23 cellular contexts compared by ENCODE assay signal in the genomic region with DNA sequence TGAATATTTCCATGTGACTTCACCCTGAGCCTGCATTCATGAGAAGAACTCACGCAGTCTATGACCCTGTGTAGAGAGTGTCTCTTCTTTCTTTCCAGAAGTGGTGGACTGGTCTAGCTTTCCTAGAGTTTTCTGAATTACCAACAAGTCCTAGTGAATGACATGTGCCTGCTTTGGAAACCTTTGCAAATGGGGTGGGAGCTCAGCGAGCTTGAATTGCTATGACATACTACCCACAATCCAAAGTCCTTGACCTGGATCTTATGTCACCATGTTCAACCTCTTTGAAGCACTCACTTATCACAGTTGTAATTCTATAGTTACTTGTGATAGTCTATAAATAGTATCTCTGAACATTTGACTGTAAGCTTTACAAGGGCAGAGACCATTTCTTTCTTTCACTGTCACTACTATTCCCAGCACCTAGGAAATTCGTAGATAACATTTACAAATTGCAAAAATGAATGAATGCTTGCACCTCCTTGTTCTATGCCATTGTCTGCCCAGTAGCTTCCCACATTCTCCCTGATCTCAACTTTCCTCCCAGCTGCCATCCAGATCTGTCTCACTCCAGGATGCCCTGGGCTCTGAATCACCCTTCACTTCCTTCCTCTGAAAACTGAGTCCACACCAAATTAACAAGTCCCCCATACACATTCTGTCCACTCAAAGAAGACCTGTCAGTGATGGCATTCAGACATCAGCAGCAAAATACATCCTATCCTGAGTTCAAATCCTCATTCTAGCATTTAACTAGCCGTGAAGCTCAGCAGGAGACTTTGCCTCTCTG.
DNase-seq lines count a peak whose midpoint lies in the region; ATAC-seq and TF ChIP-seq lines count a peak whose summit lies in the region.
"Had no signal": no experiment of that assay in that cellular context is flagged by ENCODE, and none has a peak within 500 bp of the region (broad histone marks: within the 10 kb centered on the region; RNA-seq: fewer than 3 reads in every experiment).

No MANE protein-coding gene starts in this region.

- peak; percentile 6 for DNase-seq in HCEC 1CT
- DNase-seq in foreskin fibroblast = peak; percentile 7 to 61
- no peak for DNase-seq in sciatic nerve (ENCODE audit: low spot score)
- DNase-seq in tibial nerve (ENCODE audit: low spot score in 2 of 2) = no peak
- DNase-seq in AG20443 (ENCODE audit: low spot score) = no peak
- no peak for DNase-seq in Right ventricle myocardium superior
- DNase-seq: CD4-positive, CD25-positive, alpha-beta regulatory T cell; EL; MM.1S; NCI-H1048; NCI-H1436; NCI-H187 treated with DMSO at 0.1 percent for 48 hours; NCI-H2107; NCI-H2227 treated with DMSO at 0.1 percent for 48 hours; NCI-H510A treated with DMSO at 0.1 percent for 48 hours; NCI-H774; NK-92 treated with Interleukin-12 subunit alpha and Interleukin-12 subunit beta, amount 100 ng/mL, for 24 hours; SIG-M5; SK-N-SH had no signal

- TF ChIP-seq POLR2A in tibial nerve (IDR thresholded peaks at IDR 0.05) = no peak

- no peaks in the 10 kb centered on the region for H3K9me2 ChIP-seq in Loucy (replicated peaks; ENCODE audit: low read depth, low read length)
- H3K9me2 ChIP-seq: SK-N-SH had no signal

- no peak overlapping the region; the same call in 1 of the 2 replicates for H2AFZ ChIP-seq in Loucy (ENCODE audit: low read length)

- no peaks in the 10 kb centered on the region for H4K20me1 ChIP-seq in Loucy (ENCODE audit: insufficient read depth, low read length, poor library complexity, severe bottlenecking)

- H3K9ac ChIP-seq in Loucy (ENCODE audit: low read depth, low read length, poor library complexity, severe bottlenecking) = no peak overlapping the region
- H3K9ac ChIP-seq: SK-N-SH had no signal

- peak overlapping the region; percentile 4 for H3K4me2 ChIP-seq in Loucy (ENCODE audit: low read depth, low read length, poor library complexity, severe bottlenecking)
- H3K4me2 ChIP-seq: A549, SK-N-SH had no signal

- H3K9me3 ChIP-seq in Loucy (ENCODE audit: insufficient read depth, low read depth, low read length) (no peaks in the 10 kb centered on the region), tibial nerve (no peaks in the 10 kb centered on the region)
- H3K9me3 ChIP-seq: A549, HAP-1, SK-N-SH had no signal

- no peak for TF ChIP-seq CTCF in Loucy (conservative IDR thresholded peaks at IDR 0.05; ENCODE audit: low read length)
- no peak for TF ChIP-seq CTCF in foreskin fibroblast (IDR thresholded peaks at IDR 0.05; ENCODE audit: low read depth, low read length)
- no peak for TF ChIP-seq CTCF in tibial nerve (IDR thresholded peaks at IDR 0.05)

- 72 to 76% methylated on average over 4 of the region's 4 CpGs for WGBS in tibial nerve, 2 donors

- peak; percentile 63 for ATAC-seq in sciatic nerve
- ATAC-seq in Right ventricle myocardium superior (ENCODE audit: poor library complexity) = no peak
- ATAC-seq: A549 had no signal

- H3K79me2 ChIP-seq in Loucy (ENCODE audit: insufficient read depth, low read length) = no peaks in the 10 kb centered on the region

- H3K36me3 ChIP-seq in Loucy (ENCODE audit: insufficient read depth, low read length) (no peaks in the 10 kb centered on the region), tibial nerve (no peaks in the 10 kb centered on the region)
- H3K36me3 ChIP-seq: HAP-1 had no signal

- TF ChIP-seq EP300 in tibial nerve (IDR thresholded peaks at IDR 0.05) = no peak

- H3K27ac ChIP-seq in tibial nerve = no peak overlapping the region
- H3K27ac ChIP-seq: A549, RWPE1 had no signal

- peaks cover 73% of the 10 kb centered on the region for H3K4me1 ChIP-seq in Loucy (ENCODE audit: insufficient read depth, low read length, poor library complexity, severe bottlenecking)
- peaks cover 0 to 26% (median 5%) of the 10 kb centered on the region in 4 donors for H3K4me1 ChIP-seq in tibial nerve
- H3K4me1 ChIP-seq: A549, HAP-1 had no signal

- intact Hi-C loops in sciatic nerve (cut with DNase I) (no loop called here), Right ventricle myocardium superior (cut with DNase I) (no loop called here)

- H3K27me3 ChIP-seq in Loucy (ENCODE audit: insufficient read depth, low read length, poor library complexity, severe bottlenecking) (no peaks in the 10 kb centered on the region), tibial nerve (no peaks in the 10 kb centered on the region)

- H3K4me3 ChIP-seq in Loucy (ENCODE audit: low read length, poor library complexity, severe bottlenecking) (no peak overlapping the region), foreskin fibroblast (ENCODE audit: low read depth in 1 of 2, low read length in 2 of 2) (no peak overlapping the region), tibial nerve (no peak overlapping the region)
- H3K4me3 ChIP-seq: A549, HAP-1 had no signal

- no peaks in the 10 kb centered on the region for H3F3A ChIP-seq in Loucy (ENCODE audit: low read depth)

Comparison
In these comparisons a context has a peak if more than half of its experiments do, and no peak if none do; other contexts are left out.
1. DNase-seq: peak in HCEC 1CT (single experiment) and foreskin fibroblast (2 of 2); none in sciatic nerve (single experiment), tibial nerve (0 of 2), AG20443 (single experiment) and Right ventricle myocardium superior (single experiment).